In genomic region chr9:125974705-125975104, GRCh38 we compare ENCODE assay signal across 34 cellular contexts.
"Had no signal": no experiment of that assay in that cellular context is flagged by ENCODE, and none has a peak within 500 bp of the region (broad histone marks: within the 10 kb centered on the region; RNA-seq: fewer than 3 reads in every experiment).

No MANE protein-coding gene starts in this region.

- DNase-seq: Karpas-422, Kasumi-1, MG63, MM.1S, NCI-H1048, NCI-H1092, NCI-H1092 treated with DMSO at 0.1 percent for 48 hours, NCI-H1105, NCI-H1105 treated with DMSO at 0.1 percent for 48 hours, NCI-H1417, NCI-H1417 treated with DMSO at 0.1 percent for 48 hours, NCI-H1436, NCI-H1436 treated with DMSO at 0.1 percent for 48 hours, NCI-H146, NCI-H1694, NCI-H1694 treated with DMSO at 0.1 percent for 48 hours, NCI-H187, NCI-H187 treated with DMSO at 0.1 percent for 48 hours, NCI-H1930, NCI-H2029, NCI-H2029 treated with DMSO at 0.1 percent for 48 hours, NCI-H2081, NCI-H2081 treated with DMSO at 0.1 percent for 48 hours, NCI-H2107, NCI-H2171, NCI-H2171 treated with DMSO at 0.1 percent for 48 hours, NCI-H2227 treated with DMSO at 0.1 percent for 48 hours, NCI-H226, NCI-H345, NCI-H446, NCI-H446 treated with DMSO at 0.1 percent for 48 hours, NCI-H510A, NCI-H510A treated with DMSO at 0.1 percent for 48 hours, NCI-H524 had no signal

- H3K4me3 ChIP-seq: MG63 had no signal

- H3K36me3 ChIP-seq: MG63 had no signal

- H3K27me3 ChIP-seq: MG63 had no signal
